Comparison of ENCODE assay signal across 1 cellular context in the genomic region with DNA sequence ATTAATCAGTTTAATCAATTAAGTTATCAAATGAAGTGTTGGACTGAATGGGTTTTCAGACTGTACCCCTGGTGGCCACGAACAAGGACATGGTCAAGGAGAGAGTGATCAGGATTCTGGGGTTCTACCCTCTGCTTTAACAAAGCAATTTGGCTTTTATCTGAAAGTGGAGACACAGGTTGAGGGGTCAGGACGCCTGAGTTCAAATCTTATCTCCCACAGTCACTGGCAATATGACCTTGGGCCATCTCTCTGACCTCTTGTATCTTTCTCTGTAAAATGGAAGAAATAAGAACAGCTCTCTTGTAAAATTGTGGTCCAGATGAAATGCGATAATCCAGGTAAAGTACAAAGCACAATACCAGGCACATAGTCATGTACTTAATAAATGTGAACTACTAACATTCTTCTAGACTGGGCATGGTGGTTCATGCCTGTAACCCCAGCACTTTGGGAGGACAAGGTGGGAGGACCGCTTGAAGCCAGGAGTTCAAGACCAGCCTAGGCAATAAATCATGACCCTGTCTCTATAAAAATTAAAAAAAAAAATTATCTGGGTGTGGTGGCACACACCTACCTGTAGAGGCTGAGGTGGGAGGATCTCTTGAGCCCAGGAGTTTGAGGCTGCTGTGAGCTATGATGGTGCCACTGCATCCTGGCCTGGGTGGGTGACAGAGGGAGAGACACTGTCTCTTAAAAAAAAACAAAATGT.
TF ChIP-seq lines count a peak whose summit lies in the region.

No MANE protein-coding gene starts in this region.

TF ChIP-seq in HCT116, 20 proteins besides CTCF, POLR2A, EP300 and RAD21 (continued from another document):
- TF ChIP-seq YY1 (IDR thresholded peaks at IDR 0.05; ENCODE audit: extremely low read depth, insufficient replicate concordance, low read depth, low read length) = no peak
- TF ChIP-seq ZNF274 (IDR thresholded peaks at IDR 0.05; ENCODE audit: low read depth, low read length) = no peak
- TF ChIP-seq ELF1 (IDR thresholded peaks at IDR 0.05; ENCODE audit: borderline replicate concordance, low read depth) = no peak
- TF ChIP-seq SRF (IDR thresholded peaks at IDR 0.05; ENCODE audit: low read depth) = no peak
- TF ChIP-seq, protein P1, sequence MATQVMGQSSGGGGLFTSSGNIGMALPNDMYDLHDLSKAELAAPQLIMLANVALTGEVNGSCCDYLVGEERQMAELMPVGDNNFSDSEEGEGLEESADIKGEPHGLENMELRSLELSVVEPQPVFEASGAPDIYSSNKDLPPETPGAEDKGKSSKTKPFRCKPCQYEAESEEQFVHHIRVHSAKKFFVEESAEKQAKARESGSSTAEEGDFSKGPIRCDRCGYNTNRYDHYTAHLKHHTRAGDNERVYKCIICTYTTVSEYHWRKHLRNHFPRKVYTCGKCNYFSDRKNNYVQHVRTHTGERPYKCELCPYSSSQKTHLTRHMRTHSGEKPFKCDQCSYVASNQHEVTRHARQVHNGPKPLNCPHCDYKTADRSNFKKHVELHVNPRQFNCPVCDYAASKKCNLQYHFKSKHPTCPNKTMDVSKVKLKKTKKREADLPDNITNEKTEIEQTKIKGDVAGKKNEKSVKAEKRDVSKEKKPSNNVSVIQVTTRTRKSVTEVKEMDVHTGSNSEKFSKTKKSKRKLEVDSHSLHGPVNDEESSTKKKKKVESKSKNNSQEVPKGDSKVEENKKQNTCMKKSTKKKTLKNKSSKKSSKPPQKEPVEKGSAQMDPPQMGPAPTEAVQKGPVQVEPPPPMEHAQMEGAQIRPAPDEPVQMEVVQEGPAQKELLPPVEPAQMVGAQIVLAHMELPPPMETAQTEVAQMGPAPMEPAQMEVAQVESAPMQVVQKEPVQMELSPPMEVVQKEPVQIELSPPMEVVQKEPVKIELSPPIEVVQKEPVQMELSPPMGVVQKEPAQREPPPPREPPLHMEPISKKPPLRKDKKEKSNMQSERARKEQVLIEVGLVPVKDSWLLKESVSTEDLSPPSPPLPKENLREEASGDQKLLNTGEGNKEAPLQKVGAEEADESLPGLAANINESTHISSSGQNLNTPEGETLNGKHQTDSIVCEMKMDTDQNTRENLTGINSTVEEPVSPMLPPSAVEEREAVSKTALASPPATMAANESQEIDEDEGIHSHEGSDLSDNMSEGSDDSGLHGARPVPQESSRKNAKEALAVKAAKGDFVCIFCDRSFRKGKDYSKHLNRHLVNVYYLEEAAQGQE (IDR thresholded peaks at IDR 0.05; ENCODE audit: low read depth) = no peak
- no peak for TF ChIP-seq POLR2AphosphoS5 (IDR thresholded peaks at IDR 0.05; ENCODE audit: low read depth, low read length)
- TF ChIP-seq JUND (IDR thresholded peaks at IDR 0.05) = no peak
